22 cellular contexts compared by ENCODE assay signal in genomic region chr18:50468802-50469201, GRCh38.
"Had no signal": no experiment of that assay in that cellular context is flagged by ENCODE, and none has a peak within 500 bp of the region (broad histone marks: within the 10 kb centered on the region; RNA-seq: fewer than 3 reads in every experiment).

No MANE protein-coding gene starts in this region.

- H3K27me3 ChIP-seq: adrenal gland, ascending aorta had no signal

- H3K4me3 ChIP-seq: adrenal gland, ascending aorta, cardiac muscle cell, PC-9 had no signal

- H3K36me3 ChIP-seq: adrenal gland, ascending aorta, cardiac muscle cell had no signal

- H2AFZ ChIP-seq: PC-9 had no signal

- H3K27ac ChIP-seq: adrenal gland, ascending aorta, cardiac muscle cell, PC-9 had no signal

- H3K4me1 ChIP-seq: adrenal gland, ascending aorta had no signal

- H3K9me3 ChIP-seq: adrenal gland, ascending aorta had no signal

- ATAC-seq: activated CD8-positive, alpha-beta T cell treated with anti-CD3 and anti-CD28 coated beads, Interleukin-2, amount 10 ng/mL, durations not matched to agents 7 days and 5 days had no signal

- DNase-seq: activated CD4-positive, alpha-beta T cell treated with anti-CD3 and anti-CD28 coated beads for 48 hours; activated CD4-positive, alpha-beta T cell treated with anti-CD3 and anti-CD28 coated beads, Interleukin-2, amount 50 U/mL, for 4 hours; activated CD4-positive, CD25-positive, alpha-beta regulatory T cell treated with anti-CD3 and anti-CD28 coated beads, Interleukin-2, amount 50 U/mL, for 72 hours; activated CD8-positive, alpha-beta memory T cell treated with anti-CD3 and anti-CD28 coated beads, Interleukin-2, amount 50 U/mL, for 48 hours; activated CD8-positive, alpha-beta T cell treated with anti-CD3 and anti-CD28 coated beads, Interleukin-2, amount 10 ng/mL, durations not matched to agents 7 days and 5 days; activated naive CD4-positive, alpha-beta T cell treated with anti-CD3 and anti-CD28 coated beads, Interleukin-2, amount 50 U/mL, for 16 hours; activated naive CD8-positive, alpha-beta T cell treated with anti-CD3 and anti-CD28 coated beads, Interleukin-2, amount 10 ng/mL, durations not matched to agents 7 days and 5 days; activated T-cell treated with anti-CD3 and anti-CD28 coated beads, Interleukin-2, amount 50 U/mL, for 1 hour; KG1; NCI-H1105; NCI-H1436; NCI-H187 treated with DMSO at 0.1 percent for 48 hours; NCI-H2107; NCI-H2171 treated with DMSO at 0.1 percent for 48 hours; NCI-H226; NCI-H510A treated with DMSO at 0.1 percent for 48 hours; NCI-H69; PC-9; SHP77 treated with DMSO at 0.1 percent for 48 hours had no signal

- H3K4me2 ChIP-seq: PC-9 had no signal
